ENCODE assay signal across 12 cellular contexts in genomic region chr3:175702956-175703355, GRCh38.
DNase-seq lines count a peak whose midpoint lies in the region; ATAC-seq and TF ChIP-seq lines count a peak whose summit lies in the region.
"Had no signal": no experiment of that assay in that cellular context is flagged by ENCODE, and none has a peak within 500 bp of the region (broad histone marks: within the 10 kb centered on the region; RNA-seq: fewer than 3 reads in every experiment).

No MANE protein-coding gene starts in this region.

- DNase-seq in EL: peak; percentile 8
- peak; percentile 67 for DNase-seq in kidney glomerular epithelial cell (lab: John Stamatoyannopoulos, UW)
- DNase-seq in renal cortical epithelial cell (ENCODE audit: low read depth): peak; percentile 25
- no peak for DNase-seq in T-cell
- no peak for DNase-seq in GM10266 (ENCODE audit: extremely low spot score)
- DNase-seq in Ammon's horn (ENCODE audit: low spot score): no peak
- DNase-seq: AML-193; Calu3; CD4-positive, CD25-positive, alpha-beta regulatory T cell; DMS 273 treated with DMSO at 0.1 percent for 48 hours; H7 had no signal

- peaks cover 8 to 18% (median 8%) of the 10 kb centered on the region in 3 donors for H3K9me3 Mint-ChIP-seq in T-cell
- H3K9me3 Mint-ChIP-seq: GM23338 had no signal

- H3K36me3 Mint-ChIP-seq in T-cell: no peaks in the 10 kb centered on the region
- H3K36me3 Mint-ChIP-seq: CD4-positive, CD25-positive, alpha-beta regulatory T cell had no signal

- ATAC-seq in T-cell (replicated peaks in 1 of 4): no peak
- ATAC-seq: GM23338 had no signal

- H3K4me1 Mint-ChIP-seq in T-cell: no peaks in the 10 kb centered on the region
- H3K4me1 Mint-ChIP-seq: CD4-positive, CD25-positive, alpha-beta regulatory T cell; GM23338 had no signal

- H3K27ac Mint-ChIP-seq in T-cell: no peak overlapping the region
- H3K27ac Mint-ChIP-seq: CD4-positive, CD25-positive, alpha-beta regulatory T cell; GM23338 had no signal

- H3K27me3 Mint-ChIP-seq in T-cell: no peaks in the 10 kb centered on the region
- H3K27me3 Mint-ChIP-seq: CD4-positive, CD25-positive, alpha-beta regulatory T cell had no signal

- H3K4me3 Mint-ChIP-seq in T-cell: no peak overlapping the region
- H3K4me3 Mint-ChIP-seq: CD4-positive, CD25-positive, alpha-beta regulatory T cell; GM23338 had no signal

- TF ChIP-seq CTCF in GM10266 (IDR thresholded peaks at IDR 0.05; ENCODE audit: control insufficient read depth, insufficient read depth, low read depth, missing control alignments): no peak

- POLR2A ChIA-PET in T-cell (lab: Charles Lee): no interaction called here

- CTCF ChIA-PET in T-cell (lab: Charles Lee): no interaction called here

Comparison
In these comparisons a context has a peak if more than half of its experiments do, and no peak if none do; other contexts are left out.
1. DNase-seq: peak in EL (single experiment), kidney glomerular epithelial cell (single experiment) and renal cortical epithelial cell (single experiment); none in T-cell (0 of 34), GM10266 (single experiment) and Ammon's horn (single experiment).